Comparison of ENCODE assay signal across 20 cellular contexts in the genomic region with DNA sequence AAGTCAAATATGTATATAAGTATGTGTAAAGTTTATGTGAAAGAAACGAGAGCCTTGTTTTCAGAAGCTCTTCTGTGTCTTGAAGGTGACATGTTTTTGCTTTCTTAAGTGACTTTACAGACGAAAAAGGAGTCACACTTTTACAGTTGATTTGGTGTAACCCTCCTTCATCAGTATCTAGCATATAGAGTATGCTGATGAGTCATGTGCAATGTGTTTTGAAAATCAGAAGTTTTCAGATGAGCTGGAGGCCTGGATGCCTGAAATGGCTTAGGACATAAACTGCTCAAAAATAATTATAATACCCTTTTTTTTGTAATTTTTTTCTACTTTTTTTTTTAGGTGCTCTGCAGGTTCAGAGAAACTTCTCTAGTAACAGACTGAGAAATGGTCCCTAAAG.
DNase-seq lines count a peak whose midpoint lies in the region; ATAC-seq and TF ChIP-seq lines count a peak whose summit lies in the region.
"Had no signal": no experiment of that assay in that cellular context is flagged by ENCODE, and none has a peak within 500 bp of the region (broad histone marks: within the 10 kb centered on the region; RNA-seq: fewer than 3 reads in every experiment).

No MANE protein-coding gene starts in this region.

- no peak overlapping the region for H3K27ac Mint-ChIP-seq in activated T-cell treated with anti-CD3 and anti-CD28 coated beads, Interleukin-2, amount 50 U/mL, for 72 hours
- H3K27ac Mint-ChIP-seq: activated CD4-positive, alpha-beta T cell treated with anti-CD3 and anti-CD28 coated beads, Interleukin-2, amount 10 ng/mL, durations not matched to agents 7 days and 5 days; B cell; natural killer cell had no signal

- no peak for DNase-seq in activated T-cell treated with anti-CD3 and anti-CD28 coated beads, Interleukin-2, amount 50 U/mL, for 72 hours
- DNase-seq in activated T-cell treated with anti-CD3 and anti-CD28 coated beads for 4 hours (no peak), astrocyte of the hippocampus (ENCODE audit: low read depth, low spot score) (peak; percentile 29), fibroblast of the aortic adventitia (ENCODE audit: low read depth) (peak; percentile 44), superior temporal gyrus (ENCODE audit: extremely low spot score) (peak; percentile 42), SKM-1 (lab: John Stamatoyannopoulos, UW; ENCODE audit: unreplicated experiment) (no peak)
- DNase-seq in activated CD8-positive, alpha-beta memory T cell treated with anti-CD3 and anti-CD28 coated beads for 24 hours: no peak
- DNase-seq: activated CD4-positive, alpha-beta T cell treated with anti-CD3 and anti-CD28 coated beads, Interleukin-2, amount 10 ng/mL, durations not matched to agents 7 days and 5 days; activated gamma-delta T cell treated with Interleukin-2 at 50 U/mL for 16 hours; effector CD4-positive, alpha-beta T cell; MG63; natural killer cell; NCI-H1436 treated with DMSO at 0.1 percent for 48 hours; NCI-H510A treated with DMSO at 0.1 percent for 48 hours; ovary; Peyer's patch; right cardiac atrium; upper lobe of right lung had no signal

- peaks cover 9% of the 10 kb centered on the region for H3K27me3 Mint-ChIP-seq in activated T-cell treated with anti-CD3 and anti-CD28 coated beads, Interleukin-2, amount 50 U/mL, for 72 hours (ENCODE audit: low read depth)
- H3K27me3 Mint-ChIP-seq: B cell had no signal

- ATAC-seq in activated T-cell treated with anti-CD3 and anti-CD28 coated beads, Interleukin-2, amount 50 U/mL, for 72 hours (replicated peaks in 1 of 2): peak; percentile 51 to 66
- ATAC-seq in HG03571 (IDR thresholded peaks at IDR 0.05; ENCODE audit: unreplicated experiment): no peak
- ATAC-seq: natural killer cell, upper lobe of right lung had no signal

- no peaks in the 10 kb centered on the region for H3K9me3 Mint-ChIP-seq in activated T-cell treated with anti-CD3 and anti-CD28 coated beads, Interleukin-2, amount 50 U/mL, for 72 hours
- H3K9me3 Mint-ChIP-seq: activated CD4-positive, alpha-beta T cell treated with anti-CD3 and anti-CD28 coated beads, Interleukin-2, amount 10 ng/mL, durations not matched to agents 7 days and 5 days; natural killer cell had no signal

- peaks cover 6% of the 10 kb centered on the region for H3K4me1 Mint-ChIP-seq in activated T-cell treated with anti-CD3 and anti-CD28 coated beads, Interleukin-2, amount 50 U/mL, for 72 hours (ENCODE audit: low read depth)
- H3K4me1 Mint-ChIP-seq: natural killer cell had no signal

- no peaks in the 10 kb centered on the region for H3K36me3 Mint-ChIP-seq in activated T-cell treated with anti-CD3 and anti-CD28 coated beads, Interleukin-2, amount 50 U/mL, for 72 hours (ENCODE audit: insufficient read depth in 2 of 2)
- H3K36me3 Mint-ChIP-seq: natural killer cell had no signal

- H3K4me3 Mint-ChIP-seq in activated T-cell treated with anti-CD3 and anti-CD28 coated beads, Interleukin-2, amount 50 U/mL, for 72 hours: no peak overlapping the region
- H3K4me3 Mint-ChIP-seq: activated CD4-positive, alpha-beta T cell treated with anti-CD3 and anti-CD28 coated beads, Interleukin-2, amount 10 ng/mL, durations not matched to agents 7 days and 5 days; B cell; natural killer cell had no signal

- no peak for TF ChIP-seq CTCF in fibroblast of the aortic adventitia (IDR thresholded peaks at IDR 0.05; ENCODE audit: insufficient read depth, low read length)

- H3K4me3 ChIP-seq in fibroblast of the aortic adventitia (ENCODE audit: low read depth, low read length): no peak overlapping the region
- H3K4me3 ChIP-seq: MG63, ovary, Peyer's patch, upper lobe of right lung had no signal

Comparison
In these comparisons a context has a peak if more than half of its experiments do, and no peak if none do; other contexts are left out.
1. DNase-seq: peak in astrocyte of the hippocampus (single experiment), fibroblast of the aortic adventitia (single experiment) and superior temporal gyrus (single experiment); none in activated T-cell treated with anti-CD3 and anti-CD28 coated beads, Interleukin-2, amount 50 U/mL, for 72 hours (0 of 2), activated T-cell treated with anti-CD3 and anti-CD28 coated beads for 4 hours (single experiment), SKM-1 (single experiment) and activated CD8-positive, alpha-beta memory T cell treated with anti-CD3 and anti-CD28 coated beads for 24 hours (single experiment).